Comparison of ENCODE assay signal across 16 cellular contexts in genomic region chr14:64080452-64080851, GRCh38.
A peak's percentile ranks its signal among the peaks of the same experiment; 100 is the strongest.
DNase-seq lines count a peak whose midpoint lies in the region; ATAC-seq, FAIRE-seq and TF ChIP-seq lines count a peak whose summit lies in the region.
"Had no signal": no experiment of that assay in that cellular context is flagged by ENCODE, and none has a peak within 500 bp of the region (broad histone marks: within the 10 kb centered on the region; RNA-seq: fewer than 3 reads in every experiment).

No MANE protein-coding gene starts in this region.

- no peak overlapping the region for H3K4me3 Mint-ChIP-seq in activated CD8-positive, alpha-beta T cell treated with anti-CD3 and anti-CD28 coated beads, Interleukin-2, amount 10 ng/mL, durations not matched to agents 7 days and 5 days
- H3K4me3 Mint-ChIP-seq in activated CD8-positive, alpha-beta T cell treated with anti-CD3 and anti-CD28 coated beads for 36 hours = no peak overlapping the region
- H3K4me3 Mint-ChIP-seq: CD14-positive monocyte, H9 had no signal

- no peaks in the 10 kb centered on the region for H3K4me1 Mint-ChIP-seq in activated CD8-positive, alpha-beta T cell treated with anti-CD3 and anti-CD28 coated beads, Interleukin-2, amount 10 ng/mL, durations not matched to agents 7 days and 5 days (ENCODE audit: low read depth)
- no peaks in the 10 kb centered on the region for H3K4me1 Mint-ChIP-seq in activated CD8-positive, alpha-beta T cell treated with anti-CD3 and anti-CD28 coated beads for 36 hours (ENCODE audit: low read depth)
- H3K4me1 Mint-ChIP-seq: CD14-positive monocyte had no signal

- intact Hi-C loops in activated CD8-positive, alpha-beta T cell treated with anti-CD3 and anti-CD28 coated beads for 36 hours (cut with micrococcal nuclease) = no loop called here
- intact Hi-C loops in testis (cut with DNase I; ENCODE audit: low total_unique reads) = no loop called here
- intact Hi-C loops in stomach (cut with DNase I; ENCODE audit: low total_unique reads) = no loop called here

- TF ChIP-seq POLR2A in testis (IDR thresholded peaks at IDR 0.05) (no peak), stomach (IDR thresholded peaks at IDR 0.05) (no peak), Peyer's patch (IDR thresholded peaks at IDR 0.05) (no peak)

- H3K36me3 Mint-ChIP-seq in activated CD8-positive, alpha-beta T cell treated with anti-CD3 and anti-CD28 coated beads, Interleukin-2, amount 10 ng/mL, durations not matched to agents 7 days and 5 days (ENCODE audit: low read depth) = peaks cover 63% of the 10 kb centered on the region
- H3K36me3 Mint-ChIP-seq in activated CD8-positive, alpha-beta T cell treated with anti-CD3 and anti-CD28 coated beads for 36 hours (ENCODE audit: low read depth) = peaks cover 2% of the 10 kb centered on the region
- H3K36me3 Mint-ChIP-seq: CD14-positive monocyte had no signal

- H3K4me1 ChIP-seq in foreskin keratinocyte (peaks cover 4% of the 10 kb centered on the region), testis (peaks cover 24% of the 10 kb centered on the region), stomach (no peaks in the 10 kb centered on the region), Peyer's patch (no peaks in the 10 kb centered on the region)
- H3K4me1 ChIP-seq: Caco-2 had no signal

- H3K9me3 Mint-ChIP-seq in activated CD8-positive, alpha-beta T cell treated with anti-CD3 and anti-CD28 coated beads, Interleukin-2, amount 10 ng/mL, durations not matched to agents 7 days and 5 days (ENCODE audit: insufficient read depth) = no peaks in the 10 kb centered on the region
- H3K9me3 Mint-ChIP-seq in activated CD8-positive, alpha-beta T cell treated with anti-CD3 and anti-CD28 coated beads for 36 hours = no peaks in the 10 kb centered on the region
- H3K9me3 Mint-ChIP-seq: H9 had no signal

- POLR2A ChIA-PET in activated CD8-positive, alpha-beta T cell treated with anti-CD3 and anti-CD28 coated beads, Interleukin-2, amount 10 ng/mL, durations not matched to agents 7 days and 5 days (lab: Charles Lee) = no interaction called here
- POLR2A ChIA-PET in activated CD8-positive, alpha-beta T cell treated with anti-CD3 and anti-CD28 coated beads for 36 hours (lab: Charles Lee) = no interaction called here

- TF ChIP-seq EP300 in stomach (IDR thresholded peaks at IDR 0.05) = no peak

- peak overlapping the region; percentile 33 for H3K27ac Mint-ChIP-seq in activated CD8-positive, alpha-beta T cell treated with anti-CD3 and anti-CD28 coated beads, Interleukin-2, amount 10 ng/mL, durations not matched to agents 7 days and 5 days
- no peak overlapping the region for H3K27ac Mint-ChIP-seq in activated CD8-positive, alpha-beta T cell treated with anti-CD3 and anti-CD28 coated beads for 36 hours
- H3K27ac Mint-ChIP-seq: CD14-positive monocyte had no signal

- peak; percentile 99 for FAIRE-seq in HTR-8/SVneo (lab: Jason Lieb, UNC)
- FAIRE-seq: A204.1 had no signal

- TF ChIP-seq CTCF in activated CD8-positive, alpha-beta T cell treated with anti-CD3 and anti-CD28 coated beads for 36 hours (IDR thresholded peaks at IDR 0.05) = no peak
- TF ChIP-seq CTCF in foreskin keratinocyte (conservative IDR thresholded peaks at IDR 0.05) = no peak
- no peak for TF ChIP-seq CTCF in testis (IDR thresholded peaks at IDR 0.05)
- TF ChIP-seq CTCF in stomach (IDR thresholded peaks at IDR 0.05) = no peak
- TF ChIP-seq CTCF in Peyer's patch (IDR thresholded peaks at IDR 0.05) = no peak

- no peak for ATAC-seq in activated CD8-positive, alpha-beta T cell treated with anti-CD3 and anti-CD28 coated beads, Interleukin-2, amount 10 ng/mL, durations not matched to agents 7 days and 5 days
- ATAC-seq in activated CD8-positive, alpha-beta T cell treated with anti-CD3 and anti-CD28 coated beads for 36 hours = no peak
- ATAC-seq in foreskin keratinocyte = peak; percentile 61

- H3K4me3 ChIP-seq in testis (no peak overlapping the region), stomach (no peak overlapping the region), Peyer's patch (no peak overlapping the region)

- no peak for DNase-seq in activated CD8-positive, alpha-beta T cell treated with anti-CD3 and anti-CD28 coated beads, Interleukin-2, amount 10 ng/mL, durations not matched to agents 7 days and 5 days
- DNase-seq in activated CD8-positive, alpha-beta T cell treated with anti-CD3 and anti-CD28 coated beads for 36 hours = no peak
- no peak for DNase-seq in HTR-8/SVneo (ENCODE audit: insufficient read length, low spot score)
- DNase-seq in foreskin keratinocyte = no peak
- no peak for DNase-seq in testis
- no peak for DNase-seq in NOMO-1 treated with DMSO at 0.1 percent for 48 hours (lab: John Stamatoyannopoulos, UW; ENCODE audit: unreplicated experiment)
- DNase-seq in stomach = no peak
- no peak for DNase-seq in Peyer's patch
- DNase-seq: Caco-2, H9, MV-4-11, NCI-H1417 treated with DMSO at 0.1 percent for 48 hours, NCI-H2029 treated with DMSO at 0.1 percent for 48 hours, NCI-H510A treated with DMSO at 0.1 percent for 48 hours had no signal

- WGBS in testis, 2 donors = 93 to 96% methylated on average over 2 of the region's 2 CpGs
- WGBS in stomach, 5 donors = 92 to 100% (median 95%) methylated on average over 2 of the region's 2 CpGs

- H3K9me3 ChIP-seq in testis = no peaks in the 10 kb centered on the region
- no peaks in the 10 kb centered on the region for H3K9me3 ChIP-seq in stomach
- no peaks in the 10 kb centered on the region for H3K9me3 ChIP-seq in Peyer's patch
- H3K9me3 ChIP-seq: Caco-2 had no signal

- H3K27ac ChIP-seq in foreskin keratinocyte (peak overlapping the region; percentile 23), testis (peak overlapping the region; percentile 69 to 88), stomach (no peak overlapping the region), Peyer's patch (no peak overlapping the region)

- H3K36me3 ChIP-seq in testis (ENCODE audit: low read depth, missing control alignments) (no peaks in the 10 kb centered on the region), stomach (peaks cover 11 to 81% (median 64%) of the 10 kb centered on the region in 4 donors), Peyer's patch (peaks cover 0 to 26% (median 0%) of the 10 kb centered on the region in 3 donors)

- CTCF ChIA-PET in activated CD8-positive, alpha-beta T cell treated with anti-CD3 and anti-CD28 coated beads, Interleukin-2, amount 10 ng/mL, durations not matched to agents 7 days and 5 days (lab: Charles Lee) = interaction anchor here (1.3 kb wide), 1 partner anchor 216 kb away, joined by 3 read pairs; no protein-coding TSS in a partner anchor
- CTCF ChIA-PET in activated CD8-positive, alpha-beta T cell treated with anti-CD3 and anti-CD28 coated beads for 36 hours (lab: Charles Lee) = no interaction called here

- no peaks in the 10 kb centered on the region for H3K27me3 Mint-ChIP-seq in activated CD8-positive, alpha-beta T cell treated with anti-CD3 and anti-CD28 coated beads, Interleukin-2, amount 10 ng/mL, durations not matched to agents 7 days and 5 days (ENCODE audit: low read depth)
- no peaks in the 10 kb centered on the region for H3K27me3 Mint-ChIP-seq in activated CD8-positive, alpha-beta T cell treated with anti-CD3 and anti-CD28 coated beads for 36 hours

- no peaks in the 10 kb centered on the region for H3K27me3 ChIP-seq in foreskin keratinocyte
- H3K27me3 ChIP-seq in testis = no peaks in the 10 kb centered on the region
- H3K27me3 ChIP-seq in stomach = no peaks in the 10 kb centered on the region
- H3K27me3 ChIP-seq in Peyer's patch = no peaks in the 10 kb centered on the region

Comparison
In these comparisons a context has a peak if more than half of its experiments do, and no peak if none do; other contexts are left out.
1. H3K27ac ChIP-seq: peak in foreskin keratinocyte (single experiment) and testis (2 of 2); none in stomach (0 of 5) and Peyer's patch (0 of 4).